17 cellular contexts compared by ENCODE assay signal in the genomic region with DNA sequence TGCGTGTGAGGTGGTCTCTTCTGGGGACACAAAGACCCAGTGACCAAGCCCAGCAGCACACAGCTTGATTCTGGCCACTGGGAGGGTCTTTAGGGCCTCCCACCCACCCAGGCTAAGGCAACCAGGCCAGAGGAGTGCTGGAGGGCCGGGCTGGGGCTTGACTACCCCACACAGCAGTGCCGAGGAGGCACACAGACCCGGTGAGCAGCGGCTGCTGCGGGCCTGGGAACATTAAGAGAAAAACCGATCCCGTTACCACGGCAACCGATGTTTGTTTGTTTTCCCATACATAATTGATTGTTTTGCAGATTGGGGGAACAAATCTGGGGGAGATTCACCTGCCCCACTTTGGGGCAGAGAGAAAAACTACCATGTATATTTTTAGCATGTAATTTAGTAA. TPM values are rescaled to one million over a fixed set of nuclear protein-coding genes. Genes with fewer than 3 reads are reported as not detected.
DNase-seq lines count a peak whose midpoint lies in the region; ATAC-seq, FAIRE-seq and TF ChIP-seq lines count a peak whose summit lies in the region.
"Had no signal": no experiment of that assay in that cellular context is flagged by ENCODE, and none has a peak within 500 bp of the region (broad histone marks: within the 10 kb centered on the region; RNA-seq: fewer than 3 reads in every experiment).

No MANE protein-coding gene starts in this region.

- 0 out of 2 replicates have a peak, but pooled peaks cover 2% of the 10 kb centered on the region for H3F3A ChIP-seq in GM23338 (replicated peaks; ENCODE audit: low read depth)
- peaks cover 7% of the 10 kb centered on the region for H3F3A ChIP-seq in neural progenitor cell (ENCODE audit: low read depth)

- H2AFZ ChIP-seq in GM23338 (no peak overlapping the region), neural progenitor cell (replicated peaks) (no peak overlapping the region)

- H3K27me3 Mint-ChIP-seq in GM23338 (ENCODE audit: insufficient read depth, low read depth, poor library complexity) (peaks cover 13% of the 10 kb centered on the region), glutamatergic neuron (ENCODE audit: unreplicated experiment) (peaks cover 15% of the 10 kb centered on the region), neural progenitor cell (ENCODE audit: insufficient read depth, low read depth) (peaks cover 11% of the 10 kb centered on the region)

- peak; percentile 74 for DNase-seq in GM23338 (ENCODE audit: low spot score)
- peak; percentile 54 for DNase-seq in glutamatergic neuron
- DNase-seq in neural progenitor cell (ENCODE audit: low spot score), result peak; percentile 61
- no peak for DNase-seq in pancreas
- DNase-seq in NCI-H128 (lab: John Stamatoyannopoulos, UW; ENCODE audit: unreplicated experiment), result no peak
- no peak for DNase-seq in NCI-H2196 treated with DMSO at 0.1 percent for 48 hours (lab: John Stamatoyannopoulos, UW; ENCODE audit: unreplicated experiment)
- DNase-seq: DMS79 treated with DMSO at 0.1 percent for 48 hours, KG1, NCI-H1092 treated with DMSO at 0.1 percent for 48 hours, NCI-H146, NCI-H2029 treated with DMSO at 0.1 percent for 48 hours had no signal

- H3K27ac ChIP-seq in GM23338 (ENCODE audit: low read depth), result no peak overlapping the region
- H3K27ac ChIP-seq in angular gyrus (ENCODE audit: low read depth, low read length), result peak overlapping the region; percentile 84
- no peak overlapping the region for H3K27ac ChIP-seq in neural progenitor cell
- no peak overlapping the region for H3K27ac ChIP-seq in pancreas

- no peak for FAIRE-seq in pancreas (lab: Jason Lieb, UNC)
- FAIRE-seq: GM12878 had no signal

- H3K27ac Mint-ChIP-seq in GM23338, result no peak overlapping the region
- peak overlapping the region; percentile 84 for H3K27ac Mint-ChIP-seq in glutamatergic neuron (ENCODE audit: unreplicated experiment)
- H3K27ac Mint-ChIP-seq in neural progenitor cell, result peak overlapping the region; percentile 10
- H3K27ac Mint-ChIP-seq: CD14-positive monocyte had no signal

- peaks cover 5% of the 10 kb centered on the region; the same call in 2 of the 3 replicates for H3K4me1 Mint-ChIP-seq in GM23338
- H3K4me1 Mint-ChIP-seq in glutamatergic neuron (ENCODE audit: low read depth, unreplicated experiment), result peaks cover 11% of the 10 kb centered on the region
- peaks cover 17% of the 10 kb centered on the region for H3K4me1 Mint-ChIP-seq in neural progenitor cell

- no peaks in the 10 kb centered on the region for H3K36me3 Mint-ChIP-seq in GM23338 (ENCODE audit: low read depth)
- H3K36me3 Mint-ChIP-seq in glutamatergic neuron (ENCODE audit: unreplicated experiment), result no peaks in the 10 kb centered on the region
- no peaks in the 10 kb centered on the region for H3K36me3 Mint-ChIP-seq in neural progenitor cell
- H3K36me3 Mint-ChIP-seq: CD14-positive monocyte had no signal

- H3K27me3 ChIP-seq in GM23338 (ENCODE audit: insufficient read depth) (peaks cover 20% of the 10 kb centered on the region), neural progenitor cell (peaks cover 29% of the 10 kb centered on the region), pancreas (peaks cover 0 to 3% (median 0%) of the 10 kb centered on the region in 4 donors)

- no peaks in the 10 kb centered on the region for H3K4me1 ChIP-seq in GM23338 (ENCODE audit: insufficient read depth)
- H3K4me1 ChIP-seq in neural progenitor cell, result peaks cover 15% of the 10 kb centered on the region
- H3K4me1 ChIP-seq in pancreas, result no peaks in the 10 kb centered on the region

- no peak overlapping the region for H3K4me3 Mint-ChIP-seq in GM23338
- peak overlapping the region; percentile 25 for H3K4me3 Mint-ChIP-seq in glutamatergic neuron (ENCODE audit: unreplicated experiment)
- no peak overlapping the region for H3K4me3 Mint-ChIP-seq in neural progenitor cell
- H3K4me3 Mint-ChIP-seq: CD14-positive monocyte had no signal

- H3K9me2 ChIP-seq in GM23338 (ENCODE audit: insufficient read depth), result peaks cover 4% of the 10 kb centered on the region

- H3K9me3 Mint-ChIP-seq in GM23338, result no peaks in the 10 kb centered on the region
- peaks cover 11% of the 10 kb centered on the region for H3K9me3 Mint-ChIP-seq in glutamatergic neuron (ENCODE audit: unreplicated experiment)
- no peaks in the 10 kb centered on the region for H3K9me3 Mint-ChIP-seq in neural progenitor cell

- H3K4me3 ChIP-seq in GM23338 (no peak overlapping the region), neural progenitor cell (no peak overlapping the region), pancreas (no peak overlapping the region)
- H3K4me3 ChIP-seq: GM12878 had no signal

- no peak for TF ChIP-seq CTCF in GM23338 (conservative IDR thresholded peaks at IDR 0.05; ENCODE audit: low read depth in 2 of 2)
- TF ChIP-seq CTCF in glutamatergic neuron (IDR thresholded peaks at IDR 0.05; ENCODE audit: partially characterized antibody, unreplicated experiment), result no peak
- no peak for TF ChIP-seq CTCF in neural progenitor cell (IDR thresholded peaks at IDR 0.05)
- no peak for TF ChIP-seq CTCF in pancreas (IDR thresholded peaks at IDR 0.05)

- H4K20me1 ChIP-seq in GM23338 (replicated peaks; ENCODE audit: insufficient read depth) (no peaks in the 10 kb centered on the region), neural progenitor cell (ENCODE audit: low read depth) (no peaks in the 10 kb centered on the region)

- no peaks in the 10 kb centered on the region for H3K9me3 ChIP-seq in neural progenitor cell (ENCODE audit: low read depth)
- no peaks in the 10 kb centered on the region for H3K9me3 ChIP-seq in pancreas

- H3K79me2 ChIP-seq in GM23338 (replicated peaks; ENCODE audit: insufficient read depth) (no peaks in the 10 kb centered on the region), neural progenitor cell (ENCODE audit: low read depth) (no peaks in the 10 kb centered on the region)

- ATAC-seq in GM23338, result peak; percentile 8; the same call in 1 of the 3 replicates
- ATAC-seq in pancreas, result no peak
- ATAC-seq: GM12878, HCT116, Panc1 had no signal

- H3K9ac ChIP-seq in neural progenitor cell, result no peak overlapping the region

- intact Hi-C loops in pancreas (cut with DNase I), result no loop called here

- no peaks in the 10 kb centered on the region for H3K36me3 ChIP-seq in GM23338 (ENCODE audit: insufficient read depth)
- H3K36me3 ChIP-seq in neural progenitor cell, result no peaks in the 10 kb centered on the region
- no peaks in the 10 kb centered on the region for H3K36me3 ChIP-seq in pancreas

- no peak overlapping the region for H3K4me2 ChIP-seq in GM23338
- no peak overlapping the region for H3K4me2 ChIP-seq in neural progenitor cell

- 42% methylated on average over 10 of the region's 10 CpGs for WGBS in pancreas, 2 donors

TF ChIP-seq in GM23338, 12 proteins besides CTCF, POLR2A, EP300 and RAD21 (continues in another document):
- TF ChIP-seq EZH2phosphoT487 (IDR thresholded peaks at IDR 0.05; ENCODE audit: unreplicated experiment) (no peak), CREB1 (CRISPR knock-in tag; IDR thresholded peaks at IDR 0.05; ENCODE audit: low read depth) (no peak), STAT1 (IDR thresholded peaks at IDR 0.05; ENCODE audit: unreplicated experiment) (no peak)
- TF ChIP-seq, protein P1, sequence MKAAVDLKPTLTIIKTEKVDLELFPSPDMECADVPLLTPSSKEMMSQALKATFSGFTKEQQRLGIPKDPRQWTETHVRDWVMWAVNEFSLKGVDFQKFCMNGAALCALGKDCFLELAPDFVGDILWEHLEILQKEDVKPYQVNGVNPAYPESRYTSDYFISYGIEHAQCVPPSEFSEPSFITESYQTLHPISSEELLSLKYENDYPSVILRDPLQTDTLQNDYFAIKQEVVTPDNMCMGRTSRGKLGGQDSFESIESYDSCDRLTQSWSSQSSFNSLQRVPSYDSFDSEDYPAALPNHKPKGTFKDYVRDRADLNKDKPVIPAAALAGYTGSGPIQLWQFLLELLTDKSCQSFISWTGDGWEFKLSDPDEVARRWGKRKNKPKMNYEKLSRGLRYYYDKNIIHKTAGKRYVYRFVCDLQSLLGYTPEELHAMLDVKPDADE (IDR thresholded peaks at IDR 0.05), result no peak

RNA-seq across cellular contexts. Expression of a gene that starts 35.5 kb away (rescaled TPM):
- 1.0 and 1.4 TPM in 2 replicates for total RNA-seq in GM23338 (2014; rRNA removed; shearing (Covaris generic))
- polyA plus RNA-seq in GM23338 (2016; fragmentation: Nextera tagmentation; extraction: Ambion mirVana) (0.32 and 0.45 TPM in 2 replicates), pancreas (1 to 10 TPM; 1.2 to 2.9 TPM)
- total RNA-seq in glutamatergic neuron (ENCODE audit: unreplicated experiment) (0.96 TPM), neural progenitor cell (ENCODE audit: low replicate concordance) (0.17 and 0.22 TPM in 2 replicates), pancreas (under 1 TPM; 0.09 to 0.46 (median 0.27) TPM)
- total RNA-seq: HT1080 had no signal
- polyA plus RNA-seq: CD14-positive monocyte had no signal

RNA-seq across cellular contexts. Expression of a gene that starts 54.8 kb away (rescaled TPM):
- total RNA-seq in GM23338 (2014; rRNA removed; shearing (Covaris generic)), result 145 and 149 TPM in 2 replicates
- 818 and 851 TPM in 2 replicates for polyA plus RNA-seq in GM23338 (2016; fragmentation: Nextera tagmentation; extraction: Ambion mirVana)
- 275 TPM for total RNA-seq in glutamatergic neuron (ENCODE audit: unreplicated experiment)
- total RNA-seq in neural progenitor cell (ENCODE audit: low replicate concordance), result 261 and 410 TPM in 2 replicates
- total RNA-seq in pancreas, result 100 to 1,000 TPM; 186 to 264 (median 221) TPM
- 100 to 1,000 TPM; 252 to 378 TPM for polyA plus RNA-seq in pancreas

Comparison
In these comparisons a context has a peak if more than half of its experiments do, and no peak if none do; other contexts are left out.
1. DNase-seq: peak in GM23338 (single experiment), glutamatergic neuron (single experiment) and neural progenitor cell (single experiment); none in pancreas (0 of 6), NCI-H128 (single experiment) and NCI-H2196 treated with DMSO at 0.1 percent for 48 hours (single experiment).